Comparison of ENCODE assay signal across 21 cellular contexts in genomic region chr20:35629432-35630145, GRCh38. TPM values are rescaled to one million over a fixed set of nuclear protein-coding genes. Genes with fewer than 3 reads are reported as not detected.
DNase-seq lines count a peak whose midpoint lies in the region; ATAC-seq and TF ChIP-seq lines count a peak whose summit lies in the region.
"Had no signal": no experiment of that assay in that cellular context is flagged by ENCODE, and none has a peak within 500 bp of the region (broad histone marks: within the 10 kb centered on the region; RNA-seq: fewer than 3 reads in every experiment).

No MANE protein-coding gene starts in this region.

- H3K27ac ChIP-seq in CD8-positive, alpha-beta T cell (ENCODE audit: low read depth, low read length): no peak overlapping the region
- H3K27ac ChIP-seq in HL-60 (replicated peaks): peak overlapping the region; percentile 57
- H3K27ac ChIP-seq in neutrophil: peak overlapping the region; percentile 83
- H3K27ac ChIP-seq in colonic mucosa: no peak overlapping the region
- H3K27ac ChIP-seq: adrenal gland, stomach had no signal

- H3K4me1 ChIP-seq in CD8-positive, alpha-beta T cell (ENCODE audit: insufficient read depth, low read length): no peaks in the 10 kb centered on the region
- H3K4me1 ChIP-seq in neutrophil (ENCODE audit: control insufficient read depth in 1 of 2, insufficient read depth in 1 of 2, low read depth in 1 of 2, low read length in 1 of 2): peaks cover 27 to 29% of the 10 kb centered on the region in 2 experiments
- H3K4me1 ChIP-seq in colonic mucosa: no peaks in the 10 kb centered on the region
- H3K4me1 ChIP-seq: adrenal gland, stomach had no signal

- ATAC-seq in CD8-positive, alpha-beta T cell: no peak
- no peak for ATAC-seq in GM21515 (IDR thresholded peaks at IDR 0.05; ENCODE audit: unreplicated experiment)

- no peak overlapping the region for H3K4me3 Mint-ChIP-seq in CD8-positive, alpha-beta T cell
- H3K4me3 Mint-ChIP-seq: B cell, nephron had no signal

- H3K9me3 Mint-ChIP-seq in CD8-positive, alpha-beta T cell: no peaks in the 10 kb centered on the region
- H3K9me3 Mint-ChIP-seq: nephron had no signal

- H3K9me3 ChIP-seq in CD8-positive, alpha-beta T cell (ENCODE audit: low read length): no peaks in the 10 kb centered on the region
- H3K9me3 ChIP-seq in neutrophil (no peaks in the 10 kb centered on the region), colonic mucosa (no peaks in the 10 kb centered on the region)
- H3K9me3 ChIP-seq: adrenal gland, stomach had no signal

- CTCF ChIA-PET in CD8-positive, alpha-beta T cell (lab: Charles Lee): interaction anchor here (0.9 to 1.3 kb wide), 3 partner anchors 8 to 28 kb away, joined by 3 to 7 read pairs (median 3); no protein-coding TSS in a partner anchor

- POLR2A ChIA-PET in CD8-positive, alpha-beta T cell (lab: Charles Lee): interaction anchor here (1.2 to 2.9 kb wide), 2 partner anchors 9 to 11 kb away, joined by 5 to 10 read pairs; no protein-coding TSS in a partner anchor

- no peak for TF ChIP-seq CTCF in CD8-positive, alpha-beta T cell (IDR thresholded peaks at IDR 0.05)
- TF ChIP-seq CTCF in HL-60 (IDR thresholded peaks at IDR 0.05; ENCODE audit: insufficient read depth, low read length) (no peak), choroid plexus epithelial cell (conservative IDR thresholded peaks at IDR 0.05; ENCODE audit: low read depth, low read length) (no peak), neutrophil (IDR thresholded peaks at IDR 0.05) (no peak), colonic mucosa (IDR thresholded peaks at IDR 0.05) (no peak)

- no peak for DNase-seq in CD8-positive, alpha-beta T cell
- DNase-seq in HL-60 (ENCODE audit: low read depth in 1 of 2, low spot score in 1 of 2) (peak in 1 of 2 experiments; percentile 58), choroid plexus epithelial cell (ENCODE audit: low read depth) (peak; percentile 48), UCSD-AML1 (lab: John Stamatoyannopoulos, UW; ENCODE audit: unreplicated experiment) (no peak), colonic mucosa (no peak)
- DNase-seq: activated CD4-positive, alpha-beta T cell treated with anti-CD3 and anti-CD28 coated beads for 1 hour; Calu3; erythroblast; H7; hypothalamus; Kasumi-1; NCI-H1105 treated with DMSO at 0.1 percent for 48 hours; NCI-H2081 treated with DMSO at 0.1 percent for 48 hours; NCI-H446 treated with DMSO at 0.1 percent for 48 hours; stomach; trophoblast cell had no signal

- H3K9ac ChIP-seq in colonic mucosa (ENCODE audit: low read depth in 2 of 2, low read length in 2 of 2): no peak overlapping the region

- H3K4me1 Mint-ChIP-seq in CD8-positive, alpha-beta T cell (ENCODE audit: low read depth): peaks cover 5% of the 10 kb centered on the region
- H3K4me1 Mint-ChIP-seq: nephron had no signal

- H3K27me3 ChIP-seq in CD8-positive, alpha-beta T cell (ENCODE audit: insufficient read depth, low read length): no peaks in the 10 kb centered on the region
- H3K27me3 ChIP-seq in HL-60 (ENCODE audit: insufficient read depth, poor library complexity, severe bottlenecking): no peaks in the 10 kb centered on the region
- no peaks in the 10 kb centered on the region for H3K27me3 ChIP-seq in neutrophil
- no peaks in the 10 kb centered on the region for H3K27me3 ChIP-seq in colonic mucosa
- H3K27me3 ChIP-seq: adrenal gland, stomach had no signal

- no peaks in the 10 kb centered on the region for H3K27me3 Mint-ChIP-seq in CD8-positive, alpha-beta T cell (ENCODE audit: low read depth)
- H3K27me3 Mint-ChIP-seq: B cell had no signal

- peaks cover 73% of the 10 kb centered on the region for H3K36me3 Mint-ChIP-seq in CD8-positive, alpha-beta T cell

- H3K4me3 ChIP-seq in CD8-positive, alpha-beta T cell (ENCODE audit: low read depth, low read length): no peak overlapping the region
- H3K4me3 ChIP-seq in HL-60 (replicated peaks; ENCODE audit: insufficient read depth, low read length) (no peak overlapping the region), choroid plexus epithelial cell (ENCODE audit: low read depth, low read length) (no peak overlapping the region), neutrophil (ENCODE audit: low read depth in 1 of 2, low read length in 1 of 2) (peak overlapping the region; percentile 3 to 16), colonic mucosa (no peak overlapping the region)
- H3K4me3 ChIP-seq: adrenal gland, stomach had no signal

- H3K36me3 ChIP-seq in CD8-positive, alpha-beta T cell (ENCODE audit: insufficient read depth, low read length): peaks cover 50% of the 10 kb centered on the region
- H3K36me3 ChIP-seq in neutrophil (peaks cover 72% of the 10 kb centered on the region), colonic mucosa (peaks cover 20% of the 10 kb centered on the region)

- intact Hi-C loops in CD8-positive, alpha-beta T cell (cut with DNase I, micrococcal nuclease): no loop called here
- intact Hi-C loops in colonic mucosa (cut with DNase I): no loop called here

- peak overlapping the region; percentile 57 for H3K27ac Mint-ChIP-seq in CD8-positive, alpha-beta T cell
- H3K27ac Mint-ChIP-seq: B cell, nephron had no signal

RNA-seq across cellular contexts. Expression of gene SPAG4, which starts 14.0 kb away (rescaled TPM):
- total RNA-seq in CD8-positive, alpha-beta T cell: 10 to 100 TPM; 18.9 to 19.7 TPM
- total RNA-seq in colonic mucosa: 1 to 10 TPM; 5.7 to 8.6 TPM

RNA-seq across cellular contexts. Expression of gene CPNE1, which starts 35.1 kb away (rescaled TPM):
- 100 to 1,000 TPM; 124 to 129 TPM for total RNA-seq in CD8-positive, alpha-beta T cell
- 100 to 1,000 TPM; 137 to 152 TPM for total RNA-seq in colonic mucosa

RNA-seq across cellular contexts. Expression of gene RBM12, which starts 35.1 kb away (rescaled TPM):
- 100 to 1,000 TPM in 1 of 2 experiments, 10 to 100 TPM in 1; 97.4 to 102 TPM for total RNA-seq in CD8-positive, alpha-beta T cell
- 10 to 100 TPM; 63.8 to 74.5 TPM for total RNA-seq in colonic mucosa

Comparison
In these comparisons a context has a peak if more than half of its experiments do, and no peak if none do; other contexts are left out.
1. H3K27ac ChIP-seq: peak in HL-60 (single experiment) and neutrophil (single experiment); none in CD8-positive, alpha-beta T cell (single experiment) and colonic mucosa (single experiment).
2. H3K4me3 ChIP-seq: peak in neutrophil (2 of 2); none in CD8-positive, alpha-beta T cell (single experiment), HL-60 (single experiment), choroid plexus epithelial cell (single experiment) and colonic mucosa (single experiment).